Comparison of ENCODE assay signal across 40 cellular contexts in genomic region chr12:42109031-42109430, GRCh38.
"Had no signal": no experiment of that assay in that cellular context is flagged by ENCODE, and none has a peak within 500 bp of the region (broad histone marks: within the 10 kb centered on the region; RNA-seq: fewer than 3 reads in every experiment).

No MANE protein-coding gene starts in this region.

- H3K4me1 Mint-ChIP-seq: activated naive CD4-positive, alpha-beta T cell treated with anti-CD3 and anti-CD28 coated beads, Interleukin-2, amount 10 ng/mL, durations not matched to agents 7 days and 5 days; activated naive CD8-positive, alpha-beta T cell treated with anti-CD3 and anti-CD28 coated beads for 36 hours; activated naive CD8-positive, alpha-beta T cell treated with anti-CD3 and anti-CD28 coated beads, Interleukin-2, amount 10 ng/mL, durations not matched to agents 7 days and 5 days; activated naive CD8-positive, alpha-beta T cell treated with anti-CD3 and anti-CD28 coated beads, Interleukin-2, amount 50 U/mL, for 24 hours; activated T-helper 17 cell treated with anti-CD3 and anti-CD28 coated beads, Interleukin-2, amount 50 U/mL, for 72 hours; brain had no signal

- H3K4me1 ChIP-seq: adrenal gland, ascending aorta, body of pancreas, breast epithelium had no signal

- H3K36me3 ChIP-seq: adrenal gland, brain microvascular endothelial cell, breast epithelium had no signal

- H3K27ac Mint-ChIP-seq: activated naive CD4-positive, alpha-beta T cell treated with anti-CD3 and anti-CD28 coated beads for 36 hours; activated naive CD4-positive, alpha-beta T cell treated with anti-CD3 and anti-CD28 coated beads, Interleukin-2, amount 10 ng/mL, durations not matched to agents 7 days and 5 days; activated naive CD4-positive, alpha-beta T cell treated with anti-CD3 and anti-CD28 coated beads, Interleukin-2, amount 50 U/mL, for 24 hours; activated naive CD4-positive, alpha-beta T cell treated with anti-CD3 and anti-CD28 coated beads, Interleukin-2, amount 50 U/mL, for 72 hours; activated naive CD8-positive, alpha-beta T cell; activated naive CD8-positive, alpha-beta T cell treated with anti-CD3 and anti-CD28 coated beads for 36 hours; activated naive CD8-positive, alpha-beta T cell treated with anti-CD3 and anti-CD28 coated beads, Interleukin-2, amount 10 ng/mL, durations not matched to agents 7 days and 5 days; activated naive CD8-positive, alpha-beta T cell treated with anti-CD3 and anti-CD28 coated beads, Interleukin-2, amount 50 U/mL, for 24 hours; activated T-cell treated with anti-CD3 and anti-CD28 coated beads, Interleukin-2, amount 50 U/mL, for 24 hours; activated T-cell treated with anti-CD3 and anti-CD28 coated beads, Interleukin-2, amount 50 U/mL, for 72 hours; activated T-helper 1 cell treated with anti-CD3 and anti-CD28 coated beads, Interleukin-12 subunit alpha, Interleukin-12 subunit beta, Interleukin-2, Interleukin-4 antibody, amounts not matched to agents 30 ng/mL and 10 ng/mL and 1 ng/mL, durations not matched to agents 14 hours and 24 hours and 36 hours; activated T-helper 17 cell treated with anti-CD3 and anti-CD28 coated beads, Interleukin-2, amount 50 U/mL, for 72 hours; activated T-helper 2 cell treated with anti-CD3 and anti-CD28 coated beads, Interferon-gamma antibody, Interleukin-2, Interleukin-4, amounts not matched to agents 10 μg/mL and 5 μg/mL and 100 μg/mL, durations not matched to agents 14 hours and 24 hours and 36 hours; brain had no signal

- DNase-seq: activated effector memory CD4-positive, alpha-beta T cell treated with anti-CD3 and anti-CD28 coated beads, Interleukin-2, amount 50 U/mL, for 16 hours; activated effector memory CD4-positive, alpha-beta T cell treated with Interleukin-2 at 50 U/mL for 16 hours; activated gamma-delta T cell; activated gamma-delta T cell treated with Interleukin-2 at 50 U/mL for 16 hours; activated naive CD4-positive, alpha-beta T cell; activated naive CD4-positive, alpha-beta T cell treated with anti-CD3 and anti-CD28 coated beads for 36 hours; activated naive CD4-positive, alpha-beta T cell treated with anti-CD3 and anti-CD28 coated beads, Interleukin-2, amount 10 ng/mL, durations not matched to agents 7 days and 5 days; activated naive CD4-positive, alpha-beta T cell treated with anti-CD3 and anti-CD28 coated beads, Interleukin-2, amount 50 U/mL, for 16 hours; activated naive CD4-positive, alpha-beta T cell treated with Interleukin-2 at 50 U/mL for 16 hours; activated naive CD8-positive, alpha-beta T cell treated with anti-CD3 and anti-CD28 coated beads for 36 hours; activated naive CD8-positive, alpha-beta T cell treated with anti-CD3 and anti-CD28 coated beads, Interleukin-2, amount 10 ng/mL, durations not matched to agents 7 days and 5 days; activated naive CD8-positive, alpha-beta T cell treated with anti-CD3 and anti-CD28 coated beads, Interleukin-2, amount 50 U/mL, for 24 hours; activated T-cell treated with anti-CD3 and anti-CD28 coated beads for 4 hours; activated T-cell treated with anti-CD3 and anti-CD28 coated beads, Interleukin-2, amount 50 U/mL, for 1 hour; activated T-cell treated with anti-CD3 and anti-CD28 coated beads, Interleukin-2, amount 50 U/mL, for 24 hours; activated T-cell treated with anti-CD3 and anti-CD28 coated beads, Interleukin-2, amount 50 U/mL, for 4 hours; activated T-cell treated with anti-CD3 and anti-CD28 coated beads, Interleukin-2, amount 50 U/mL, for 48 hours; activated T-cell treated with anti-CD3 and anti-CD28 coated beads, Interleukin-2, amount 50 U/mL, for 72 hours; adrenal gland; amniotic stem cell; amygdala; anterior cingulate cortex; aorta; body of pancreas; brain microvascular endothelial cell; caudate nucleus; central memory CD4-positive, alpha-beta T cell; cerebellar nuclear complex had no signal

- H3K4me3 ChIP-seq: adrenal gland, ascending aorta, body of pancreas, breast epithelium, cardiac muscle cell had no signal

- FAIRE-seq: bronchial epithelial cell had no signal

- H3K9me3 ChIP-seq: adrenal gland, ascending aorta, body of pancreas had no signal

- H3K27ac ChIP-seq: adrenal gland, ascending aorta, body of pancreas, brain microvascular endothelial cell, breast epithelium, cardiac muscle cell had no signal

- ATAC-seq: activated naive CD4-positive, alpha-beta T cell treated with anti-CD3 and anti-CD28 coated beads, Interleukin-2, amount 50 U/mL, for 72 hours; activated naive CD8-positive, alpha-beta T cell treated with anti-CD3 and anti-CD28 coated beads, Interleukin-2, amount 50 U/mL, for 24 hours; activated T-cell treated with anti-CD3 and anti-CD28 coated beads, Interleukin-2, amount 50 U/mL, for 4 hours; activated T-cell treated with anti-CD3 and anti-CD28 coated beads, Interleukin-2, amount 50 U/mL, for 72 hours; activated T-helper 17 cell treated with anti-CD3 and anti-CD28 coated beads, Interleukin-2, amount 50 U/mL, for 72 hours; body of pancreas had no signal

- H3K4me3 Mint-ChIP-seq: activated naive CD4-positive, alpha-beta T cell treated with anti-CD3 and anti-CD28 coated beads for 36 hours; activated naive CD4-positive, alpha-beta T cell treated with anti-CD3 and anti-CD28 coated beads, Interleukin-2, amount 10 ng/mL, durations not matched to agents 7 days and 5 days; activated naive CD4-positive, alpha-beta T cell treated with anti-CD3 and anti-CD28 coated beads, Interleukin-2, amount 50 U/mL, for 24 hours; activated naive CD8-positive, alpha-beta T cell; activated naive CD8-positive, alpha-beta T cell treated with anti-CD3 and anti-CD28 coated beads for 36 hours; activated naive CD8-positive, alpha-beta T cell treated with anti-CD3 and anti-CD28 coated beads, Interleukin-2, amount 10 ng/mL, durations not matched to agents 7 days and 5 days; activated naive CD8-positive, alpha-beta T cell treated with anti-CD3 and anti-CD28 coated beads, Interleukin-2, amount 50 U/mL, for 24 hours; activated T-cell treated with anti-CD3 and anti-CD28 coated beads, Interleukin-2, amount 50 U/mL, for 24 hours; activated T-cell treated with anti-CD3 and anti-CD28 coated beads, Interleukin-2, amount 50 U/mL, for 4 hours; activated T-cell treated with anti-CD3 and anti-CD28 coated beads, Interleukin-2, amount 50 U/mL, for 72 hours; activated T-helper 1 cell treated with anti-CD3 and anti-CD28 coated beads, Interleukin-12 subunit alpha, Interleukin-12 subunit beta, Interleukin-2, Interleukin-4 antibody, amounts not matched to agents 30 ng/mL and 10 ng/mL and 1 ng/mL, durations not matched to agents 14 hours and 24 hours and 36 hours; activated T-helper 17 cell treated with anti-CD3 and anti-CD28 coated beads, Interleukin-2, amount 50 U/mL, for 72 hours; brain; central memory CD8-positive, alpha-beta T cell had no signal

- H3K27me3 ChIP-seq: adrenal gland, ascending aorta, body of pancreas, brain microvascular endothelial cell, breast epithelium, cardiac muscle cell had no signal

- H3K27me3 Mint-ChIP-seq: activated naive CD4-positive, alpha-beta T cell treated with anti-CD3 and anti-CD28 coated beads, Interleukin-2, amount 10 ng/mL, durations not matched to agents 7 days and 5 days; activated naive CD4-positive, alpha-beta T cell treated with anti-CD3 and anti-CD28 coated beads, Interleukin-2, amount 50 U/mL, for 24 hours; activated naive CD8-positive, alpha-beta T cell; activated naive CD8-positive, alpha-beta T cell treated with anti-CD3 and anti-CD28 coated beads for 36 hours; activated naive CD8-positive, alpha-beta T cell treated with anti-CD3 and anti-CD28 coated beads, Interleukin-2, amount 10 ng/mL, durations not matched to agents 7 days and 5 days; activated naive CD8-positive, alpha-beta T cell treated with anti-CD3 and anti-CD28 coated beads, Interleukin-2, amount 50 U/mL, for 24 hours; activated T-cell treated with anti-CD3 and anti-CD28 coated beads, Interleukin-2, amount 50 U/mL, for 24 hours; activated T-helper 17 cell treated with anti-CD3 and anti-CD28 coated beads, Interleukin-2, amount 50 U/mL, for 72 hours; brain; central memory CD8-positive, alpha-beta T cell had no signal
